Comparison of ENCODE assay signal across 15 cellular contexts in the genomic region with DNA sequence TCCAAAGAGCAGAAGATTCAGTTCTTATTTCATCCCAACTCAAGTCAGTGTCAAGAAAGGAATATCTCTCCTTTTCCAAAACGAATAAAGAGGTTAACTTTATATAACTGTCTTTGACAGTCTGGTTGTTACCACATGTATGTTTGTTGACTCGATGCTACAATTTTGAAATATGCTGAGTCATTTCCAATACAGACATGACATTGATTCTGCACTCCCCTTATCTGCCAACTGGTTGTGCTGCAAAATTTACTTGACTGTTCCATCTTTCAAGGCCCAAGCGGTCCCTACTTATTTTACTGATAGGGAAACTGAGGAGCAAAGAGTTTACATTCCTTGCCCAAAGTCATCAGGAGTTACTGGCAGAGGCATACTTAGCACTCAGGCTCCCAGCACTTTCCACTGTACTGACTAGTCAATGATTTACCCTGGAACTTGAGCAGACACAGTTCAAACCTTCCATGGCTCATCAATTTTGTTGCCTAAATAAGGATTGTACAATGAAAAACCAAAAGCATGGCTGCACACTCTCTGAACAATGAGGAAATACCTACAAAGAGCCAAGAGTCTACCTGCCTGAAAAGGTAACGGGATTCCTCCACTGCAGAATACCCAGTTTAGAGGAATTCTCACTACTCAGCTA. TPM values are rescaled to one million over a fixed set of nuclear protein-coding genes. Genes with fewer than 3 reads are reported as not detected.
A peak's percentile ranks its signal among the peaks of the same experiment; 100 is the strongest.
DNase-seq lines count a peak whose midpoint lies in the region; ATAC-seq, FAIRE-seq and TF ChIP-seq lines count a peak whose summit lies in the region.
"Had no signal": no experiment of that assay in that cellular context is flagged by ENCODE, and none has a peak within 500 bp of the region (broad histone marks: within the 10 kb centered on the region; RNA-seq: fewer than 3 reads in every experiment).

No MANE protein-coding gene starts in this region.

- H3K4me1 Mint-ChIP-seq in GM23338 = peaks cover 10% of the 10 kb centered on the region; the same call in 2 of the 3 replicates
- H3K4me1 Mint-ChIP-seq: activated B cell treated with CpG ODN at 0.5 μM for 24 hours had no signal

- no peak overlapping the region for H3K4me3 Mint-ChIP-seq in GM23338
- H3K4me3 Mint-ChIP-seq: activated B cell treated with CpG ODN at 0.5 μM for 24 hours; activated T-helper 1 cell treated with anti-CD3 and anti-CD28 coated beads, Interleukin-12 subunit alpha, Interleukin-12 subunit beta, Interleukin-2, Interleukin-4 antibody, amounts not matched to agents 30 ng/mL and 10 ng/mL and 1 ng/mL, durations not matched to agents 14 hours and 24 hours and 36 hours; CD4-positive, alpha-beta T cell; stimulated activated effector memory CD8-positive, alpha-beta T cell treated with anti-CD3 and anti-CD28 coated beads, Interleukin-12 subunit alpha, Interleukin-12 subunit beta, amount 100 ng/mL, for 72 hours had no signal

- intact Hi-C loops in mucosa of descending colon (cut with DNase I, micrococcal nuclease) = no loop called here

- no peaks in the 10 kb centered on the region for H3K27me3 ChIP-seq in GM23338 (ENCODE audit: insufficient read depth)
- H3K27me3 ChIP-seq: neutrophil had no signal

- peak overlapping the region; percentile 26; the same call in 1 of the 2 replicates for H3K27ac Mint-ChIP-seq in GM23338
- H3K27ac Mint-ChIP-seq: activated B cell treated with CpG ODN at 0.5 μM for 24 hours; activated T-helper 1 cell treated with anti-CD3 and anti-CD28 coated beads, Interleukin-12 subunit alpha, Interleukin-12 subunit beta, Interleukin-2, Interleukin-4 antibody, amounts not matched to agents 30 ng/mL and 10 ng/mL and 1 ng/mL, durations not matched to agents 14 hours and 24 hours and 36 hours; CD4-positive, alpha-beta T cell; stimulated activated effector memory CD8-positive, alpha-beta T cell treated with anti-CD3 and anti-CD28 coated beads, Interleukin-12 subunit alpha, Interleukin-12 subunit beta, amount 100 ng/mL, for 72 hours had no signal

- no peak overlapping the region for H3K4me3 ChIP-seq in GM23338
- H3K4me3 ChIP-seq in epithelial cell of esophagus (ENCODE audit: low read length) = no peak overlapping the region
- no peak overlapping the region for H3K4me3 ChIP-seq in mucosa of descending colon

- no peaks in the 10 kb centered on the region for H3F3A ChIP-seq in GM23338 (replicated peaks; ENCODE audit: low read depth)

- H3K36me3 Mint-ChIP-seq in GM23338 (ENCODE audit: low read depth) = no peaks in the 10 kb centered on the region
- H3K36me3 Mint-ChIP-seq: stimulated activated effector memory CD8-positive, alpha-beta T cell treated with anti-CD3 and anti-CD28 coated beads, Interleukin-12 subunit alpha, Interleukin-12 subunit beta, amount 100 ng/mL, for 72 hours had no signal

- peak overlapping the region; percentile 63; the same call in 1 of the 2 replicates for H2AFZ ChIP-seq in GM23338

- no peaks in the 10 kb centered on the region for H3K36me3 ChIP-seq in GM23338 (ENCODE audit: insufficient read depth)
- no peaks in the 10 kb centered on the region for H3K36me3 ChIP-seq in mucosa of descending colon (ENCODE audit: low read depth)
- H3K36me3 ChIP-seq: neutrophil had no signal

- H3K27ac ChIP-seq in GM23338 (ENCODE audit: low read depth) = no peak overlapping the region
- H3K27ac ChIP-seq: neutrophil had no signal

- H3K9me3 Mint-ChIP-seq in GM23338 = no peaks in the 10 kb centered on the region
- H3K9me3 Mint-ChIP-seq: activated B cell treated with CpG ODN at 0.5 μM for 24 hours; activated T-helper 1 cell treated with anti-CD3 and anti-CD28 coated beads, Interleukin-12 subunit alpha, Interleukin-12 subunit beta, Interleukin-2, Interleukin-4 antibody, amounts not matched to agents 30 ng/mL and 10 ng/mL and 1 ng/mL, durations not matched to agents 14 hours and 24 hours and 36 hours; CD4-positive, alpha-beta T cell; stimulated activated effector memory CD8-positive, alpha-beta T cell treated with anti-CD3 and anti-CD28 coated beads, Interleukin-12 subunit alpha, Interleukin-12 subunit beta, amount 100 ng/mL, for 72 hours had no signal

- no peak overlapping the region for H3K4me2 ChIP-seq in GM23338

- no peak for DNase-seq in GM23338 (ENCODE audit: low spot score)
- DNase-seq in epithelial cell of esophagus (ENCODE audit: low read depth) = peak; percentile 36
- no peak for DNase-seq in mucosa of descending colon
- DNase-seq in Kasumi-1 (lab: John Stamatoyannopoulos, UW) = no peak
- DNase-seq in NCI-H748 (lab: John Stamatoyannopoulos, UW; ENCODE audit: unreplicated experiment) = no peak
- no peak for DNase-seq in D721Med (ENCODE audit: insufficient read length, low spot score)
- no peak for DNase-seq in HuH-7 (ENCODE audit: low spot score)
- DNase-seq: activated B cell treated with CpG ODN at 0.5 μM for 24 hours; CD4-positive, alpha-beta T cell; MV-4-11; NCI-H510A had no signal

- no peaks in the 10 kb centered on the region for H4K20me1 ChIP-seq in GM23338 (replicated peaks; ENCODE audit: insufficient read depth)

- peaks cover 2% of the 10 kb centered on the region; the same call in 1 of the 2 replicates for H3K4me1 ChIP-seq in GM23338 (ENCODE audit: insufficient read depth)
- peaks cover 8% of the 10 kb centered on the region for H3K4me1 ChIP-seq in mucosa of descending colon (ENCODE audit: low read depth)

- TF ChIP-seq CTCF in GM23338 (conservative IDR thresholded peaks at IDR 0.05; ENCODE audit: low read depth in 2 of 2) = no peak
- TF ChIP-seq CTCF in epithelial cell of esophagus (IDR thresholded peaks at IDR 0.05; ENCODE audit: insufficient read depth, low read depth, low read length, missing control alignments) = no peak
- no peak for TF ChIP-seq CTCF in mucosa of descending colon (IDR thresholded peaks at IDR 0.05)
- no peak for TF ChIP-seq CTCF in D721Med (IDR thresholded peaks at IDR 0.05; ENCODE audit: insufficient read depth, missing control alignments)

- no peak for FAIRE-seq in D721Med (lab: Jason Lieb, UNC)

- no peaks in the 10 kb centered on the region for H3K9me3 ChIP-seq in mucosa of descending colon
- H3K9me3 ChIP-seq: neutrophil had no signal

- H3K79me2 ChIP-seq in GM23338 (replicated peaks; ENCODE audit: insufficient read depth) = no peaks in the 10 kb centered on the region

- ATAC-seq in GM18498 (IDR thresholded peaks at IDR 0.05; ENCODE audit: unreplicated experiment) (peak; percentile 61), GM23338 (no peak), mucosa of descending colon (peak; percentile 70)
- ATAC-seq: stimulated activated effector memory CD8-positive, alpha-beta T cell treated with anti-CD3 and anti-CD28 coated beads, Interleukin-12 subunit alpha, Interleukin-12 subunit beta, amount 100 ng/mL, for 72 hours had no signal

- H3K27me3 Mint-ChIP-seq in GM23338 (ENCODE audit: insufficient read depth, low read depth, poor library complexity) = peaks cover 4% of the 10 kb centered on the region
- H3K27me3 Mint-ChIP-seq: activated B cell treated with CpG ODN at 0.5 μM for 24 hours; CD4-positive, alpha-beta T cell had no signal

- no peaks in the 10 kb centered on the region; the same call in 1 of the 2 replicates for H3K9me2 ChIP-seq in GM23338 (ENCODE audit: insufficient read depth)

TF ChIP-seq in GM23338, 12 proteins besides CTCF, POLR2A, EP300 and RAD21 (continues in another document):
- no peak for TF ChIP-seq EZH2phosphoT487 (IDR thresholded peaks at IDR 0.05; ENCODE audit: unreplicated experiment)
- TF ChIP-seq CREB1 (CRISPR knock-in tag; IDR thresholded peaks at IDR 0.05; ENCODE audit: low read depth) = no peak
- no peak for TF ChIP-seq ZNF114 (CRISPR knock-in tag; IDR thresholded peaks at IDR 0.05)
- no peak for TF ChIP-seq STAT1 (IDR thresholded peaks at IDR 0.05; ENCODE audit: unreplicated experiment)
- no peak for TF ChIP-seq JUNB (IDR thresholded peaks at IDR 0.05; ENCODE audit: unreplicated experiment)

RNA-seq across cellular contexts. Expression of a gene that starts 52.8 kb away (rescaled TPM):
- total RNA-seq in GM23338 (2014; rRNA removed; shearing (Covaris generic)) = 45.1 and 46.6 TPM in 2 replicates
- 18.5 and 21.9 TPM in 2 replicates for polyA plus RNA-seq in GM23338 (2016; fragmentation: Nextera tagmentation; extraction: Ambion mirVana)
- 100 to 1,000 TPM in 2 of 3 donors, 10 to 100 TPM in 1; 67.1 to 122 (median 103) TPM for total RNA-seq in mucosa of descending colon
